ENCODE assay signal across 8 cellular contexts in the genomic region with DNA sequence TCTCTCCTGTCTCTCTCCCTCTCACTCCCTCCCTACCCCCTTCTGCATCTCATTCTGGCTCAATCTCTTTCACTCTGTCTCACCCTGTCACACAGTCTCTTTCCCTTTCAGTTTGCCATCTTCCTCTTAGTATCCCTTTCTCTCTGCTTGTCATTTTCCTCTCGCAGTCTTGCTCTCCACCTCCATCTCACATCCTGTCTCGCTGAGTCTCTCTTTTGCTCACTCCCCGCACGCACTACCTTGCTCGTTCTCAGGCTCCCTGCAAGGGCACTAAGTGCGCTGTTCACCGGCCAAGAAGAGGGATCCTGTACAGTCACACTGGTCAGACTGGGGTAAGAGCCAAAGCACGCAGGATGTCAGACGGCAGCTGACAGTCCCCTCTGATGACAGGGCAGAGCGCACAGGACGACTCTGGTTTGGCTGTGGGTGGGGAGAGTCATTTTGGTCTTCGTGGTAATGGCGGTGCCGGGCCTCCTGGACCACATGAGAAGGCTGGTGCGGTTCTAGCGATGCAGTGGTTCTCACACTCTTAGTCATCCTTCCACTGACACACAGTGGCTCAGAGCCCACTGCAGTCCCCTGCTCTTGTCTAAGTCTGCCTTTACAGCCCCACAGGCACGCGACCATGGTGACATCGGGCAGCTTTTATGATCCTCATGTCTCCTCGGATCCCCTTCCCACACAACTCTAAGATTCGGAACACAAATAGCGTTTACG.
DNase-seq lines count a peak whose midpoint lies in the region; ATAC-seq, FAIRE-seq and TF ChIP-seq lines count a peak whose summit lies in the region.

No MANE protein-coding gene starts in this region.

- H3K27ac ChIP-seq in GM23338 (ENCODE audit: low read depth) (no peak overlapping the region), SJSA1 (peak overlapping the region; percentile 55), mucosa of rectum (ENCODE audit: low read depth in 2 of 2, low read length in 2 of 2) (peak overlapping the region; percentile 49 to 58)

- peak overlapping the region; percentile 7 to 31 for H3K9ac ChIP-seq in mucosa of rectum (ENCODE audit: low read depth in 1 of 2, low read length in 2 of 2)

- ATAC-seq in GM23338 = peak; percentile 19; the same call in 1 of the 3 replicates
- peak; percentile 89 for ATAC-seq in activated naive CD8-positive, alpha-beta T cell treated with anti-CD3 and anti-CD28 coated beads, Interleukin-2, amount 10 ng/mL, durations not matched to agents 7 days and 5 days (ENCODE audit: low read depth)

- H3K4me3 ChIP-seq in GM23338 = no peak overlapping the region
- peak overlapping the region; percentile 31 for H3K4me3 ChIP-seq in SJSA1
- H3K4me3 ChIP-seq in mucosa of rectum (ENCODE audit: low read length in 2 of 2) = peak overlapping the region; percentile 16 to 25

- no peak overlapping the region for H3K4me2 ChIP-seq in GM23338

- DNase-seq in ELR (ENCODE audit: low read depth) (peak; percentile 46), GM23338 (ENCODE audit: low spot score) (no peak), SJSA1 (ENCODE audit: low read depth in 1 of 2, low spot score in 2 of 2) (peak; percentile 70 to 74), urothelium cell line (ENCODE audit: low spot score) (no peak), amniotic stem cell (lab: John Stamatoyannopoulos, UW) (no peak)
- DNase-seq in activated naive CD8-positive, alpha-beta T cell treated with anti-CD3 and anti-CD28 coated beads, Interleukin-2, amount 10 ng/mL, durations not matched to agents 7 days and 5 days = peak; percentile 89

- H3K9me2 ChIP-seq in GM23338 (ENCODE audit: insufficient read depth) = no peaks in the 10 kb centered on the region; the same call in 1 of the 2 replicates

- peaks cover 7% of the 10 kb centered on the region for H3K27me3 Mint-ChIP-seq in GM23338 (ENCODE audit: insufficient read depth, low read depth, poor library complexity)
- H3K27me3 Mint-ChIP-seq in activated naive CD8-positive, alpha-beta T cell treated with anti-CD3 and anti-CD28 coated beads, Interleukin-2, amount 10 ng/mL, durations not matched to agents 7 days and 5 days = no peaks in the 10 kb centered on the region
- H3K27me3 Mint-ChIP-seq in stimulated activated naive CD8-positive, alpha-beta T cell treated with anti-CD3 and anti-CD28 coated beads, Interleukin-15, Interleukin-2, amounts not matched to agents 100 ng/mL and 50 ng/mL, for 24 hours = no peaks in the 10 kb centered on the region

- H3K4me1 ChIP-seq in GM23338 (ENCODE audit: insufficient read depth) (peaks cover 30% of the 10 kb centered on the region), SJSA1 (replicated peaks) (peaks cover 27% of the 10 kb centered on the region), mucosa of rectum (ENCODE audit: control insufficient read depth in 2 of 2, insufficient read depth in 2 of 2, low read length in 2 of 2) (peaks cover 4 to 6% of the 10 kb centered on the region in 2 donors)

- no peak overlapping the region; the same call in 1 of the 2 replicates for H3K27ac Mint-ChIP-seq in GM23338
- peak overlapping the region; percentile 94 for H3K27ac Mint-ChIP-seq in activated naive CD8-positive, alpha-beta T cell treated with anti-CD3 and anti-CD28 coated beads, Interleukin-2, amount 10 ng/mL, durations not matched to agents 7 days and 5 days
- H3K27ac Mint-ChIP-seq in stimulated activated naive CD8-positive, alpha-beta T cell treated with anti-CD3 and anti-CD28 coated beads, Interleukin-15, Interleukin-2, amounts not matched to agents 100 ng/mL and 50 ng/mL, for 24 hours = peak overlapping the region; percentile 100

- H3K36me3 Mint-ChIP-seq in GM23338 (ENCODE audit: low read depth) = no peaks in the 10 kb centered on the region; the same call in 2 of the 3 replicates
- H3K36me3 Mint-ChIP-seq in activated naive CD8-positive, alpha-beta T cell treated with anti-CD3 and anti-CD28 coated beads, Interleukin-2, amount 10 ng/mL, durations not matched to agents 7 days and 5 days = peaks cover 17% of the 10 kb centered on the region
- peaks cover 24% of the 10 kb centered on the region for H3K36me3 Mint-ChIP-seq in stimulated activated naive CD8-positive, alpha-beta T cell treated with anti-CD3 and anti-CD28 coated beads, Interleukin-15, Interleukin-2, amounts not matched to agents 100 ng/mL and 50 ng/mL, for 24 hours (ENCODE audit: low read depth)

- POLR2A ChIA-PET in activated naive CD8-positive, alpha-beta T cell treated with anti-CD3 and anti-CD28 coated beads, Interleukin-2, amount 10 ng/mL, durations not matched to agents 7 days and 5 days (lab: Charles Lee) = interaction anchor here (0.6 to 1.6 kb wide), 4 partner anchors 40 to 111 kb away, joined by 3 to 7 read pairs (median 4); no protein-coding TSS in a partner anchor

- no peak for FAIRE-seq in urothelium cell line (lab: Jason Lieb, UNC)

- H3K27me3 ChIP-seq in GM23338 (ENCODE audit: insufficient read depth) (no peaks in the 10 kb centered on the region), SJSA1 (replicated peaks) (no peaks in the 10 kb centered on the region), mucosa of rectum (ENCODE audit: control insufficient read depth in 2 of 2, insufficient read depth in 2 of 2, low read length in 2 of 2) (no peaks in the 10 kb centered on the region)

- no peaks in the 10 kb centered on the region for H4K20me1 ChIP-seq in GM23338 (replicated peaks; ENCODE audit: insufficient read depth)

- H3K4me3 Mint-ChIP-seq in GM23338 = no peak overlapping the region
- H3K4me3 Mint-ChIP-seq in activated naive CD8-positive, alpha-beta T cell treated with anti-CD3 and anti-CD28 coated beads, Interleukin-2, amount 10 ng/mL, durations not matched to agents 7 days and 5 days = peak overlapping the region; percentile 91
- peak overlapping the region; percentile 89 for H3K4me3 Mint-ChIP-seq in stimulated activated naive CD8-positive, alpha-beta T cell treated with anti-CD3 and anti-CD28 coated beads, Interleukin-15, Interleukin-2, amounts not matched to agents 100 ng/mL and 50 ng/mL, for 24 hours

- no peak overlapping the region for H2AFZ ChIP-seq in GM23338

- H3K4me1 Mint-ChIP-seq in GM23338 = peaks cover 47% of the 10 kb centered on the region
- H3K4me1 Mint-ChIP-seq in activated naive CD8-positive, alpha-beta T cell treated with anti-CD3 and anti-CD28 coated beads, Interleukin-2, amount 10 ng/mL, durations not matched to agents 7 days and 5 days = peaks cover 56% of the 10 kb centered on the region
- H3K4me1 Mint-ChIP-seq in stimulated activated naive CD8-positive, alpha-beta T cell treated with anti-CD3 and anti-CD28 coated beads, Interleukin-15, Interleukin-2, amounts not matched to agents 100 ng/mL and 50 ng/mL, for 24 hours (ENCODE audit: low read depth) = peaks cover 96% of the 10 kb centered on the region

- no peak for TF ChIP-seq CTCF in GM23338 (conservative IDR thresholded peaks at IDR 0.05; ENCODE audit: low read depth in 2 of 2)

- peaks cover 7% of the 10 kb centered on the region for H3K79me2 ChIP-seq in GM23338 (replicated peaks; ENCODE audit: insufficient read depth)

- H3K36me3 ChIP-seq in GM23338 (ENCODE audit: insufficient read depth) (no peaks in the 10 kb centered on the region), SJSA1 (no peaks in the 10 kb centered on the region), mucosa of rectum (ENCODE audit: control insufficient read depth in 2 of 2, insufficient read depth in 2 of 2, low read length in 2 of 2) (no peaks in the 10 kb centered on the region)

- H3K9me3 ChIP-seq in SJSA1 (replicated peaks) = no peaks in the 10 kb centered on the region
- H3K9me3 ChIP-seq in mucosa of rectum (ENCODE audit: control insufficient read depth in 2 of 2, low read length in 2 of 2) = no peaks in the 10 kb centered on the region

- H3F3A ChIP-seq in GM23338 (replicated peaks; ENCODE audit: low read depth) = no peaks in the 10 kb centered on the region

- no peaks in the 10 kb centered on the region for H3K9me3 Mint-ChIP-seq in GM23338
- H3K9me3 Mint-ChIP-seq in activated naive CD8-positive, alpha-beta T cell treated with anti-CD3 and anti-CD28 coated beads, Interleukin-2, amount 10 ng/mL, durations not matched to agents 7 days and 5 days = peaks cover 1% of the 10 kb centered on the region
- peaks cover 4% of the 10 kb centered on the region for H3K9me3 Mint-ChIP-seq in stimulated activated naive CD8-positive, alpha-beta T cell treated with anti-CD3 and anti-CD28 coated beads, Interleukin-15, Interleukin-2, amounts not matched to agents 100 ng/mL and 50 ng/mL, for 24 hours

TF ChIP-seq in GM23338, 12 proteins besides CTCF, POLR2A, EP300 and RAD21 (continues in another document):
- TF ChIP-seq EZH2phosphoT487 (IDR thresholded peaks at IDR 0.05; ENCODE audit: unreplicated experiment) (no peak), EZH2 (IDR thresholded peaks at IDR 0.05; ENCODE audit: low read depth, unreplicated experiment) (no peak), CREB1 (CRISPR knock-in tag; IDR thresholded peaks at IDR 0.05; ENCODE audit: low read depth) (no peak), POLR2AphosphoS5 (IDR thresholded peaks at IDR 0.05; ENCODE audit: low read depth) (no peak)
- TF ChIP-seq, protein P1, sequence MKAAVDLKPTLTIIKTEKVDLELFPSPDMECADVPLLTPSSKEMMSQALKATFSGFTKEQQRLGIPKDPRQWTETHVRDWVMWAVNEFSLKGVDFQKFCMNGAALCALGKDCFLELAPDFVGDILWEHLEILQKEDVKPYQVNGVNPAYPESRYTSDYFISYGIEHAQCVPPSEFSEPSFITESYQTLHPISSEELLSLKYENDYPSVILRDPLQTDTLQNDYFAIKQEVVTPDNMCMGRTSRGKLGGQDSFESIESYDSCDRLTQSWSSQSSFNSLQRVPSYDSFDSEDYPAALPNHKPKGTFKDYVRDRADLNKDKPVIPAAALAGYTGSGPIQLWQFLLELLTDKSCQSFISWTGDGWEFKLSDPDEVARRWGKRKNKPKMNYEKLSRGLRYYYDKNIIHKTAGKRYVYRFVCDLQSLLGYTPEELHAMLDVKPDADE (IDR thresholded peaks at IDR 0.05) = no peak

Comparison
In these comparisons a context has a peak if more than half of its experiments do, and no peak if none do; other contexts are left out.
1. DNase-seq: peak in ELR (single experiment), SJSA1 (2 of 2) and activated naive CD8-positive, alpha-beta T cell treated with anti-CD3 and anti-CD28 coated beads, Interleukin-2, amount 10 ng/mL, durations not matched to agents 7 days and 5 days (single experiment); none in GM23338 (single experiment), urothelium cell line (single experiment) and amniotic stem cell (single experiment).